Comparison of ENCODE assay signal across 6 cellular contexts in genomic region chr12:55816876-55817351, GRCh38. TPM values are rescaled to one million over a fixed set of nuclear protein-coding genes. Genes with fewer than 3 reads are reported as not detected.
DNase-seq lines count a peak whose midpoint lies in the region; ATAC-seq and TF ChIP-seq lines count a peak whose summit lies in the region.

No MANE protein-coding gene starts in this region.

- no peak overlapping the region for H3K4ac ChIP-seq in mesendoderm (ENCODE audit: low read depth, low read length)

- H3K4me2 ChIP-seq in mesendoderm (ENCODE audit: low read length), result peak overlapping the region; percentile 58

- H3K36me3 ChIP-seq in WERI-Rb-1 (peaks cover 72% of the 10 kb centered on the region), mesendoderm (ENCODE audit: control insufficient read depth, insufficient read depth, low read length) (peaks cover 7% of the 10 kb centered on the region)

- peak overlapping the region; percentile 100 for H3K9ac ChIP-seq in mesendoderm (ENCODE audit: low read length)

- no peak overlapping the region for H2BK120ac ChIP-seq in mesendoderm (ENCODE audit: low read depth, low read length)

- H3K4me1 Mint-ChIP-seq in stimulated activated naive B cell treated with anti-CD40 and anti-IgM and Interleukin-4, amounts not matched to agents 10 μg/mL and 1 μg/mL and 100 μg/mL, for 72 hours, result peaks cover 24 to 58% of the 10 kb centered on the region in 2 donors

- peaks cover 65% of the 10 kb centered on the region for H3K79me2 ChIP-seq in mesendoderm (ENCODE audit: control insufficient read depth, insufficient read depth, low read length)

- peak overlapping the region; percentile 94 for H2AK5ac ChIP-seq in mesendoderm (ENCODE audit: low read length)

- H3K27ac Mint-ChIP-seq in stimulated activated naive B cell treated with anti-CD40 and anti-IgM and Interleukin-4, amounts not matched to agents 10 μg/mL and 1 μg/mL and 100 μg/mL, for 72 hours, result no peak overlapping the region

- H3K9me3 Mint-ChIP-seq in stimulated activated naive B cell treated with anti-CD40 and anti-IgM and Interleukin-4, amounts not matched to agents 10 μg/mL and 1 μg/mL and 100 μg/mL, for 72 hours, result no peaks in the 10 kb centered on the region

- H3K27me3 Mint-ChIP-seq in stimulated activated naive B cell treated with anti-CD40 and anti-IgM and Interleukin-4, amounts not matched to agents 10 μg/mL and 1 μg/mL and 100 μg/mL, for 72 hours, result no peaks in the 10 kb centered on the region

- H4K5ac ChIP-seq in mesendoderm (ENCODE audit: low read length), result peak overlapping the region; percentile 100

- H3K9me3 ChIP-seq in WERI-Rb-1 (ENCODE audit: severe bottlenecking), result no peaks in the 10 kb centered on the region

- H3K27me3 ChIP-seq in WERI-Rb-1 (ENCODE audit: insufficient read depth, low read depth, severe bottlenecking), result no peaks in the 10 kb centered on the region
- H3K27me3 ChIP-seq in mesendoderm (ENCODE audit: insufficient read depth, low read length, poor library complexity), result no peaks in the 10 kb centered on the region

- peaks cover 4% of the 10 kb centered on the region for H3K4me1 ChIP-seq in mesendoderm (ENCODE audit: control insufficient read depth, low read depth, low read length)

- H3K27ac ChIP-seq in WERI-Rb-1, result peak overlapping the region; percentile 83
- peak overlapping the region; percentile 34 for H3K27ac ChIP-seq in mesendoderm (ENCODE audit: low read depth, low read length)

- peak overlapping the region; percentile 69 for H3K18ac ChIP-seq in mesendoderm (ENCODE audit: low read length)

- peak overlapping the region; percentile 48 for H3K23ac ChIP-seq in mesendoderm (ENCODE audit: low read length)

- H2BK15ac ChIP-seq in mesendoderm (replicated peaks; ENCODE audit: low read depth), result no peak overlapping the region

- peaks cover 14% of the 10 kb centered on the region for H3K79me1 ChIP-seq in mesendoderm (ENCODE audit: low read length)

- H4K8ac ChIP-seq in mesendoderm (ENCODE audit: low read depth, low read length), result peak overlapping the region; percentile 28

- no CpG with 5 or more reads among the region's 14 CpGs for WGBS in mesendoderm (ENCODE audit: extremely low coverage, insufficient coverage, low lambda C conversion rate)

- DNase-seq in EH (ENCODE audit: low read depth) (peak; percentile 47), WERI-Rb-1 (no peak), mesendoderm (peak; percentile 56), NCI-H1930 (lab: John Stamatoyannopoulos, UW) (no peak)
- no peak for DNase-seq in stimulated activated naive B cell treated with anti-CD40 and anti-IgM and Interleukin-4, amounts not matched to agents 10 μg/mL and 1 μg/mL and 100 μg/mL, for 72 hours

- H3K36me3 Mint-ChIP-seq in stimulated activated naive B cell treated with anti-CD40 and anti-IgM and Interleukin-4, amounts not matched to agents 10 μg/mL and 1 μg/mL and 100 μg/mL, for 72 hours, result peaks cover 17 to 28% of the 10 kb centered on the region in 2 donors

- peak overlapping the region; percentile 82 for H2BK5ac ChIP-seq in mesendoderm (ENCODE audit: low read length)

- no peak overlapping the region for H3K4me3 Mint-ChIP-seq in stimulated activated naive B cell treated with anti-CD40 and anti-IgM and Interleukin-4, amounts not matched to agents 10 μg/mL and 1 μg/mL and 100 μg/mL, for 72 hours

- no peak for TF ChIP-seq CTCF in WERI-Rb-1 (IDR thresholded peaks at IDR 0.05; ENCODE audit: low read depth, low read length)

- ATAC-seq in GM18511 (IDR thresholded peaks at IDR 0.05; ENCODE audit: unreplicated experiment), result no peak
- ATAC-seq in stimulated activated naive B cell treated with anti-CD40 and anti-IgM and Interleukin-4, amounts not matched to agents 10 μg/mL and 1 μg/mL and 100 μg/mL, for 72 hours (replicated peaks), result no peak

- H3K4me3 ChIP-seq in WERI-Rb-1 (ENCODE audit: low read depth, low read length) (peak overlapping the region; percentile 87), mesendoderm (ENCODE audit: low read length) (peak overlapping the region; percentile 100)

- peak overlapping the region; percentile 100 for H3K56ac ChIP-seq in mesendoderm (ENCODE audit: low read length)

RNA-seq across cellular contexts. Expression of gene SARNP, which starts 0.6 kb away (rescaled TPM):
- 229 TPM for polyA plus RNA-seq in mesendoderm (2013, experiment 1 of 2)
- polyA plus RNA-seq in mesendoderm (2013, experiment 2 of 2), result 228 TPM

RNA-seq across cellular contexts. Expression of gene ORMDL2, which starts 0.9 kb away (rescaled TPM):
- polyA plus RNA-seq in mesendoderm (2013, experiment 1 of 2), result 70.4 TPM
- 68.9 TPM for polyA plus RNA-seq in mesendoderm (2013, experiment 2 of 2)

RNA-seq across cellular contexts. Expression of gene DNAJC14, which starts 12.5 kb away (rescaled TPM):
- polyA plus RNA-seq in mesendoderm (2013, experiment 1 of 2), result 15.9 TPM
- polyA plus RNA-seq in mesendoderm (2013, experiment 2 of 2), result 15.1 TPM

RNA-seq across cellular contexts. Expression of gene MMP19, which starts 25.8 kb away (rescaled TPM):
- 2.4 TPM for polyA plus RNA-seq in mesendoderm (2013, experiment 1 of 2)
- 2.6 TPM for polyA plus RNA-seq in mesendoderm (2013, experiment 2 of 2)

Comparison
In these comparisons a context has a peak if more than half of its experiments do, and no peak if none do; other contexts are left out.
1. DNase-seq: peak in EH (single experiment) and mesendoderm (single experiment); none in WERI-Rb-1 (single experiment), NCI-H1930 (0 of 2) and stimulated activated naive B cell treated with anti-CD40 and anti-IgM and Interleukin-4, amounts not matched to agents 10 μg/mL and 1 μg/mL and 100 μg/mL, for 72 hours (single experiment).